In the genomic region with DNA sequence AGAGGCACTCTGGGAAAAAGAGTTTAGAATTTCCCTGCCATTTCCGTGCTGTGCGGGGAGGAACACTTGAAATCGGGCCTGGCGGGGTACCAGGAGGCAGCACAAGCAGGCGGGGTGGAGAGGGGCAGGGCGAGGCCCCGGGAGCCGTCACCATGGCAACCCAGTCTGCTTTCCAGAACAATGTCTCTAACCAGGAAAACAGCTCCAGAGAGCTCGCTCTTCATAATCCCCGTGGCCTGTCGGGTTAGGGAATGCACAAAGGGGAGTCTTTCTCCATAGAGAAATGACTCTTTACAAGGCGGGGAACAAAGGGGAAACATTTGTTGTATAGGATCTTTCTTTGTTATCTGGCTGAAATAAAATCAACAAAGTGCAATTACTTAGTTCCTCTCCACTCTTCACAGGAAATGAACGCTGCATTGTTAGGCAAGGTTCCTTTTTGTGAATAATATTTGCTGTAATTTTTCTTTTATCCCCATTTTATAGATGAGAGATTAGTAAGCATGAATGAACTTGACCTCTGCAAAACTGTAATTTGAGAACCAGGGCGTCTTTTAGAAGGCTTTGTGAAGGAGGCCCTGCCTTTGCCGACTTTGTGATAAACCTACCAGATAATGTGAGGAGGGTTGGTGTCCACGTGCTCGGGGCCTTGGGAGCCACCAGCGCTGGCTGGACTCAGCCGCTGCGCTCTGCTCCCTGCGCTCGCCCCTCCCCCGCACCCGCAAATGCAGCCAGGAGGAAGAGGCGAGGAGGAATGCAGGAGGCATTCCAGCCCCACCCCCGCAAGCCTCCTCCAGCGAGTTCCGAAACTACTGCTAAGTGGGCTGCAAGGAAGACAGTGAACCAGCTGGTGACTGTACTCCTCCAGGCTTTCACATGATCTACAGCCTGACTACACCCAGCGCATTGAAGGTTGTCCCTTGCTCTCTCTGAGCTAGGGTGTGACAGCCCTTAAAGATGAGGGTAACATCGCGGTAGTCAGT, we compare ENCODE assay signal across 8 cellular contexts.
DNase-seq lines count a peak whose midpoint lies in the region; ATAC-seq lines count a peak whose summit lies in the region.

No MANE protein-coding gene starts in this region.

- peak overlapping the region; percentile 72 for H3K27ac Mint-ChIP-seq in stimulated activated memory B cell treated with anti-CD40 and anti-IgM and Interleukin-4, amounts not matched to agents 10 μg/mL and 1 μg/mL and 100 μg/mL, for 72 hours

- H3K4me1 Mint-ChIP-seq in stimulated activated memory B cell treated with anti-CD40 and anti-IgM and Interleukin-4, amounts not matched to agents 10 μg/mL and 1 μg/mL and 100 μg/mL, for 72 hours: peaks cover 42% of the 10 kb centered on the region

- H3K9me3 Mint-ChIP-seq in stimulated activated memory B cell treated with anti-CD40 and anti-IgM and Interleukin-4, amounts not matched to agents 10 μg/mL and 1 μg/mL and 100 μg/mL, for 72 hours: peaks cover 12% of the 10 kb centered on the region

- H3K36me3 Mint-ChIP-seq in stimulated activated memory B cell treated with anti-CD40 and anti-IgM and Interleukin-4, amounts not matched to agents 10 μg/mL and 1 μg/mL and 100 μg/mL, for 72 hours: peaks cover 15% of the 10 kb centered on the region

- no peaks in the 10 kb centered on the region for H3K27me3 Mint-ChIP-seq in stimulated activated memory B cell treated with anti-CD40 and anti-IgM and Interleukin-4, amounts not matched to agents 10 μg/mL and 1 μg/mL and 100 μg/mL, for 72 hours

- DNase-seq in GM03348 (ENCODE audit: low spot score) (peak; percentile 93), NCI-H69 (lab: John Stamatoyannopoulos, UW) (peak; percentile 40), dermis microvascular lymphatic vessel endothelial cell (ENCODE audit: low read depth in 2 of 2) (peak; percentile 92 to 94), left lobe of liver (ENCODE audit: low spot score) (peak; percentile 77), NCI-H1694 treated with DMSO at 0.1 percent for 48 hours (lab: John Stamatoyannopoulos, UW) (no peak)

- ATAC-seq in left lobe of liver (peak; percentile 4), HG03025 (IDR thresholded peaks at IDR 0.05; ENCODE audit: low FRiP score, unreplicated experiment) (no peak), GM18502 (IDR thresholded peaks at IDR 0.05; ENCODE audit: poor library complexity, unreplicated experiment) (no peak)
- no peak for ATAC-seq in stimulated activated memory B cell treated with anti-CD40 and anti-IgM and Interleukin-4, amounts not matched to agents 10 μg/mL and 1 μg/mL and 100 μg/mL, for 72 hours

- no peak overlapping the region for H3K4me3 Mint-ChIP-seq in stimulated activated memory B cell treated with anti-CD40 and anti-IgM and Interleukin-4, amounts not matched to agents 10 μg/mL and 1 μg/mL and 100 μg/mL, for 72 hours
